In the genomic region with DNA sequence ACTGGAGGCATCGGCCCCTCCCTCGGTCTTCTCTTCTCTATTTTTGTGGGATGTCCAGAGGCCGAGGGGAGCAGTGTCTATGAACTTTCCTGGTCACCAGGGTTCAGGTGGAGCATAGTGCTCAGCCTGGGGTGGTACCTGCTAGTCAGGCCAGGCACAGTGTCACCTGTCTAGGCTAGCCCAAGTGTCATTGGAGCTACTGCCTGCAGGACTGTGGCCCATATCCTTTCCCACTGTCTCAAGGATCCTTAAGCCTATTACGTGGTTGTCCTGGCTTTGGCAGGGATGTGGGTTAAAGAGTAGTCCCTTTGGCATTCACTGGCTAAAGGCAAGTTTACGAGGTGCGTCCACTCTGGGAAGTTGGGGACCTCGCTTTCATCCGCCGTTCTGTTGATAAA, we compare ENCODE assay signal across 22 cellular contexts. TPM values are rescaled to one million over a fixed set of nuclear protein-coding genes. Genes with fewer than 3 reads are reported as not detected.
"Had no signal": no experiment of that assay in that cellular context is flagged by ENCODE, and none has a peak within 500 bp of the region (broad histone marks: within the 10 kb centered on the region; RNA-seq: fewer than 3 reads in every experiment).

No MANE protein-coding gene starts in this region.

- H3K9me3 Mint-ChIP-seq: activated CD8-positive, alpha-beta T cell treated with anti-CD3 and anti-CD28 coated beads for 36 hours; activated naive CD4-positive, alpha-beta T cell treated with anti-CD3 and anti-CD28 coated beads, Interleukin-2, amount 10 ng/mL, durations not matched to agents 7 days and 5 days; activated naive CD8-positive, alpha-beta T cell treated with anti-CD3 and anti-CD28 coated beads, Interleukin-2, amount 50 U/mL, for 24 hours; activated T-cell treated with anti-CD3 and anti-CD28 coated beads, Interleukin-2, amount 50 U/mL, for 4 hours; brain; natural killer cell; T-helper 2 cell treated with Interferon-gamma antibody and Interleukin-4, amounts not matched to agents 5 μg/mL and 100 μg/mL, for 36 hours; WTC11 had no signal

- H3K27ac Mint-ChIP-seq: activated CD4-positive, alpha-beta T cell treated with anti-CD3 and anti-CD28 coated beads for 36 hours; activated CD8-positive, alpha-beta T cell treated with anti-CD3 and anti-CD28 coated beads for 36 hours; activated naive CD4-positive, alpha-beta T cell treated with anti-CD3 and anti-CD28 coated beads, Interleukin-2, amount 10 ng/mL, durations not matched to agents 7 days and 5 days; activated naive CD8-positive, alpha-beta T cell treated with anti-CD3 and anti-CD28 coated beads, Interleukin-2, amount 50 U/mL, for 24 hours; brain; T-helper 2 cell treated with Interferon-gamma antibody and Interleukin-4, amounts not matched to agents 5 μg/mL and 100 μg/mL, for 36 hours; WTC11 had no signal

- H3K27ac ChIP-seq: colonic mucosa, lower lobe of right lung, tibial nerve, uterus had no signal

- ATAC-seq: activated CD4-positive, alpha-beta T cell treated with anti-CD3 and anti-CD28 coated beads for 36 hours; activated CD8-positive, alpha-beta T cell treated with anti-CD3 and anti-CD28 coated beads for 36 hours; activated naive CD8-positive, alpha-beta T cell treated with anti-CD3 and anti-CD28 coated beads, Interleukin-2, amount 50 U/mL, for 24 hours; stimulated activated naive CD8-positive, alpha-beta T cell treated with anti-CD3 and anti-CD28 coated beads, Interleukin-15, Interleukin-2, amounts not matched to agents 100 U/mL and 50 U/mL, for 24 hours; WTC11 had no signal

- H3K9me3 ChIP-seq: colonic mucosa, lower lobe of right lung, tibial nerve, uterus had no signal

- FAIRE-seq: keratinocyte, TTC549 had no signal

- H3K27me3 Mint-ChIP-seq: activated CD4-positive, alpha-beta T cell treated with anti-CD3 and anti-CD28 coated beads for 36 hours; activated CD8-positive, alpha-beta T cell treated with anti-CD3 and anti-CD28 coated beads for 36 hours; activated naive CD4-positive, alpha-beta T cell treated with anti-CD3 and anti-CD28 coated beads, Interleukin-2, amount 10 ng/mL, durations not matched to agents 7 days and 5 days; activated naive CD8-positive, alpha-beta T cell treated with anti-CD3 and anti-CD28 coated beads, Interleukin-2, amount 50 U/mL, for 24 hours; brain had no signal

- DNase-seq: activated CD4-positive, alpha-beta T cell treated with anti-CD3 and anti-CD28 coated beads for 36 hours; activated CD8-positive, alpha-beta T cell treated with anti-CD3 and anti-CD28 coated beads for 36 hours; activated naive CD4-positive, alpha-beta T cell treated with anti-CD3 and anti-CD28 coated beads, Interleukin-2, amount 10 ng/mL, durations not matched to agents 7 days and 5 days; activated naive CD8-positive, alpha-beta T cell treated with anti-CD3 and anti-CD28 coated beads, Interleukin-2, amount 50 U/mL, for 24 hours; activated T-cell treated with anti-CD3 and anti-CD28 coated beads, Interleukin-2, amount 50 U/mL, for 4 hours; anterior cingulate cortex; colonic mucosa; foreskin melanocyte; head of caudate nucleus; lower lobe of right lung; natural killer cell; retina; stimulated activated CD8-positive, alpha-beta memory T cell treated with anti-CD3 and anti-CD28 coated beads, Interleukin-4, amount 100 ng/mL, for 48 hours; stimulated activated naive CD8-positive, alpha-beta T cell treated with anti-CD3 and anti-CD28 coated beads, Interleukin-15, Interleukin-2, amounts not matched to agents 100 U/mL and 50 U/mL, for 24 hours; uterus had no signal

- H3K36me3 Mint-ChIP-seq: natural killer cell had no signal

- H3K36me3 ChIP-seq: uterus had no signal

- H3K4me3 Mint-ChIP-seq: activated CD4-positive, alpha-beta T cell treated with anti-CD3 and anti-CD28 coated beads for 36 hours; activated CD8-positive, alpha-beta T cell treated with anti-CD3 and anti-CD28 coated beads for 36 hours; activated naive CD4-positive, alpha-beta T cell treated with anti-CD3 and anti-CD28 coated beads, Interleukin-2, amount 10 ng/mL, durations not matched to agents 7 days and 5 days; activated naive CD8-positive, alpha-beta T cell treated with anti-CD3 and anti-CD28 coated beads, Interleukin-2, amount 50 U/mL, for 24 hours; activated T-cell treated with anti-CD3 and anti-CD28 coated beads, Interleukin-2, amount 50 U/mL, for 4 hours; brain; T-helper 2 cell treated with Interferon-gamma antibody and Interleukin-4, amounts not matched to agents 5 μg/mL and 100 μg/mL, for 36 hours; WTC11 had no signal

- H3K4me3 ChIP-seq: colonic mucosa, lower lobe of right lung, tibial nerve, uterus had no signal

- H3K27me3 ChIP-seq: colonic mucosa, tibial nerve, uterus had no signal

RNA-seq across cellular contexts. Expression of gene CCDC87, which starts 32.9 kb away (rescaled TPM):
- total RNA-seq: mesenteric fat pad had no signal
